In the genomic region with DNA sequence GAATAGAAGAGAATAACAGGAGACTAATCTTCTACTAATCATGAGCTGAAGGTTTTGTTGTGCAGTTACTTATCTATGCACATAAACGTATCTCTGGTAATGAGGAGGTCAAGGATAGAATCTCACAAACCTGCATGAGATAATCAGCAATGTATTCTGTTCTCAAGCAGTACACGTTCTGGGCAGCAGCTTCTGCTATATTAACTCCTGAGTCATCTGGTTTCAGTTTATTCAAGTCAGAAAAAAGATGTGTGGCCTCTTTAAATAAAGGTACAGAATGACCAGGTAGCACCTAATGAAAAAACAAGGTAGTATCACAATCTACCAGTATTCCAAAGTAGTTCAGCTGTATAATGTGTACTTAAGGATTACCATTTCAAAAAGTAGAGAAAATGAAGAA, we compare ENCODE assay signal across 34 cellular contexts.
"Had no signal": no experiment of that assay in that cellular context is flagged by ENCODE, and none has a peak within 500 bp of the region (broad histone marks: within the 10 kb centered on the region; RNA-seq: fewer than 3 reads in every experiment).

No MANE protein-coding gene starts in this region.

- H3K9me2 ChIP-seq: SK-N-SH had no signal

- H3K9me3 ChIP-seq: adrenal gland, Peyer's patch, SJSA1, SK-N-SH had no signal

- H3K4me3 Mint-ChIP-seq: activated B cell treated with CpG ODN at 0.5 μM for 24 hours; activated CD4-positive, alpha-beta memory T cell treated with anti-CD3 and anti-CD28 coated beads for 36 hours; activated naive CD4-positive, alpha-beta T cell treated with anti-CD3 and anti-CD28 coated beads for 36 hours; activated T-cell treated with anti-CD3 and anti-CD28 coated beads, Interleukin-2, amount 50 U/mL, for 4 hours; activated T-helper 1 cell treated with anti-CD3 and anti-CD28 coated beads, Interleukin-12 subunit alpha, Interleukin-12 subunit beta, Interleukin-2, Interleukin-4 antibody, amounts not matched to agents 30 ng/mL and 10 ng/mL and 1 ng/mL, durations not matched to agents 14 hours and 24 hours and 36 hours; brain; T-helper 1 cell treated with Interleukin-12 subunit alpha and Interleukin-12 subunit beta and Interleukin-4 antibody, amounts not matched to agents 30 μg/mL and 1 μg/mL, for 36 hours had no signal

- DNase-seq: activated B cell treated with CpG ODN at 0.5 μM for 24 hours; activated CD4-positive, alpha-beta memory T cell treated with anti-CD3 and anti-CD28 coated beads for 36 hours; activated CD4-positive, alpha-beta T cell treated with anti-CD3 and anti-CD28 coated beads for 4 hours; activated CD4-positive, alpha-beta T cell treated with anti-CD3 and anti-CD28 coated beads, Interleukin-2, amount 50 U/mL, for 1 hour; activated CD4-positive, CD25-positive, alpha-beta regulatory T cell treated with anti-CD3 and anti-CD28 coated beads, Interleukin-2, amount 50 U/mL, for 72 hours; activated CD8-positive, alpha-beta memory T cell treated with anti-CD3 and anti-CD28 coated beads, Interleukin-2, amount 50 U/mL, for 4 hours; activated gamma-delta T cell treated with Interleukin-2 at 50 U/mL for 16 hours; activated naive CD4-positive, alpha-beta T cell treated with anti-CD3 and anti-CD28 coated beads for 36 hours; activated T-cell treated with anti-CD3 and anti-CD28 coated beads for 4 hours; activated T-cell treated with anti-CD3 and anti-CD28 coated beads, Interleukin-2, amount 50 U/mL, for 4 hours; adrenal gland; anterior cingulate cortex; caudate nucleus; cerebellar nuclear complex; NCI-H1105; NCI-H1417 treated with DMSO at 0.1 percent for 48 hours; NCI-H1930; NCI-H2081 treated with DMSO at 0.1 percent for 48 hours; NCI-H345; NCI-H524 treated with DMSO at 0.1 percent for 48 hours; NCI-H748 treated with DMSO at 0.1 percent for 48 hours; NK-92 treated with Interleukin-12 subunit alpha and Interleukin-12 subunit beta, amount 100 ng/mL, for 24 hours; PC-3; Peyer's patch; RPMI8226; SHP77 treated with DMSO at 0.1 percent for 48 hours; SK-N-SH; T-helper 9 cell had no signal

- H3K4me1 ChIP-seq: adrenal gland, Peyer's patch, SJSA1 had no signal

- H3K27ac Mint-ChIP-seq: activated B cell treated with CpG ODN at 0.5 μM for 24 hours; activated CD4-positive, alpha-beta memory T cell treated with anti-CD3 and anti-CD28 coated beads for 36 hours; activated naive CD4-positive, alpha-beta T cell treated with anti-CD3 and anti-CD28 coated beads for 36 hours; activated naive CD4-positive, alpha-beta T cell treated with anti-CD3 and anti-CD28 coated beads, Interleukin-2, amount 50 U/mL, for 72 hours; activated T-helper 1 cell treated with anti-CD3 and anti-CD28 coated beads, Interleukin-12 subunit alpha, Interleukin-12 subunit beta, Interleukin-2, Interleukin-4 antibody, amounts not matched to agents 30 ng/mL and 10 ng/mL and 1 ng/mL, durations not matched to agents 14 hours and 24 hours and 36 hours; brain; T-helper 1 cell treated with Interleukin-12 subunit alpha and Interleukin-12 subunit beta and Interleukin-4 antibody, amounts not matched to agents 30 μg/mL and 1 μg/mL, for 36 hours had no signal

- H3K27ac ChIP-seq: Peyer's patch, SJSA1, VCaP had no signal

- H3K4me3 ChIP-seq: adrenal gland, Peyer's patch, SJSA1 had no signal

- H3K27me3 ChIP-seq: adrenal gland, Peyer's patch, SJSA1 had no signal

- H3K9ac ChIP-seq: SK-N-SH had no signal

- H3K4me2 ChIP-seq: SK-N-SH had no signal

- H3K27me3 Mint-ChIP-seq: activated B cell treated with CpG ODN at 0.5 μM for 24 hours; activated CD4-positive, alpha-beta memory T cell treated with anti-CD3 and anti-CD28 coated beads for 36 hours; brain had no signal

- H3K4me1 Mint-ChIP-seq: activated B cell treated with CpG ODN at 0.5 μM for 24 hours, brain had no signal

- ATAC-seq: activated naive CD4-positive, alpha-beta T cell treated with anti-CD3 and anti-CD28 coated beads, Interleukin-2, amount 50 U/mL, for 72 hours; activated T-cell treated with anti-CD3 and anti-CD28 coated beads, Interleukin-2, amount 50 U/mL, for 4 hours; PC-3 had no signal
